13 cellular contexts compared by ENCODE assay signal in the genomic region with DNA sequence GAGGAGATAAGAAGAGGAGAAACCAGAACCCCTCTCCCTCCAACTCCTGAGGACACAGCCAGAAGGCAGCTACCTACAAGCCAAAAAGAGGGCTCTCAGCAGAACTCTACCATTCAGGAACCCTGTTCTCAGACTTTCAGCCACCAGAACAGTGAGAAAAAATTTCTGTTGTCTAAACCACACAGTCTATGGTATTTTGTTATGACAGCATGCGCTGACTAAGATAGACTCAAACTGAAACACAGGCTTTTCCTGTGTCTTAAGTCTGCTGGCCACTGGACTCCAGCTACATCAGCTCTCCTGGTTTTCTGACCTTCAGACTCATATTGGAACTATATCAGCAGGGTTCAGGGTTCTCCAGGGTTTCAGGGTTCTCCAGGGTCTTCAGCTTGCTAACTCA.
DNase-seq lines count a peak whose midpoint lies in the region; ATAC-seq, FAIRE-seq and TF ChIP-seq lines count a peak whose summit lies in the region.
"Had no signal": no experiment of that assay in that cellular context is flagged by ENCODE, and none has a peak within 500 bp of the region (broad histone marks: within the 10 kb centered on the region; RNA-seq: fewer than 3 reads in every experiment).

No MANE protein-coding gene starts in this region.

- FAIRE-seq in D721Med (lab: Jason Lieb, UNC): no peak

- peak; percentile 73 for ATAC-seq in GM18511 (IDR thresholded peaks at IDR 0.05; ENCODE audit: unreplicated experiment)
- peak; percentile 66 for ATAC-seq in GM21390 (IDR thresholded peaks at IDR 0.05; ENCODE audit: unreplicated experiment)
- ATAC-seq in HG03280 (IDR thresholded peaks at IDR 0.05; ENCODE audit: unreplicated experiment): peak; percentile 76

- H3K4me3 ChIP-seq in fibroblast of villous mesenchyme (ENCODE audit: low read depth, low read length): no peak overlapping the region
- H3K4me3 ChIP-seq: SJSA1 had no signal

- peak; percentile 39 for DNase-seq in fibroblast of villous mesenchyme (ENCODE audit: low read depth)
- DNase-seq in D721Med (ENCODE audit: insufficient read length, low spot score): no peak
- no peak for DNase-seq in DMS 273 treated with DMSO at 0.1 percent for 48 hours (lab: John Stamatoyannopoulos, UW)
- no peak for DNase-seq in mucosa of gallbladder (ENCODE audit: low spot score)
- DNase-seq in stimulated activated CD4-positive, alpha-beta T cell treated with anti-CD3 and anti-CD28 coated beads, Interleukin-1b, Interleukin-23, amount 100 ng/mL, for 48 hours: no peak
- DNase-seq: central memory CD4-positive, alpha-beta T cell; DMS79; NCI-H2081; nucleus accumbens had no signal

- no peak for TF ChIP-seq CTCF in fibroblast of villous mesenchyme (IDR thresholded peaks at IDR 0.05; ENCODE audit: insufficient read depth, low read depth, low read length)
- TF ChIP-seq CTCF in D721Med (IDR thresholded peaks at IDR 0.05; ENCODE audit: insufficient read depth, missing control alignments): no peak
